In the genomic region with DNA sequence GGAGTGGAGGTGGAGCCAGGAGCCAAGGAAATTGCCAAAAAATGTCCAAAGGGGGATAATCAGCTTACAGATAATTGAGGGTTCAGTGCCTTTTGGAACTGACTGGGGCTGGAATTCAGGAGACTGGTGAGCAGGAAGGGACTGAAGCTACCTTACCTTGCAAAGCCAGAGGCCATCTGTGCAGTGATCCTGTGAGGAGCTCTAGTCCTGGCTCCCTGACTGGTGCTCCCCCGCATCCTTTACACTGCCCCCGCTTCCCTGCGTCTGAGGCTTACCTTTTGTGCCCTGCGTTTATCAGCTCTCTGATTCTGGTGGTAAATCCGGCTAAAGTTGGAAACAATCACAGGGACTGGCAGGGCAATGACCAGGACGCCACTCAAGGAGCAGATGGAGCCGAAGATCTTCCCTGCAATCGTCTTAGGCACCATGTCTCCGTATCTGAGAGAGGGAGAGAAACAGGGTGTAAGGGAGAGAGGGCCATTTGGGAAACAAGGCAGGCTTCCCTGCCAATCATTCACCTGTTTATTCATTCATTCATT, we compare ENCODE assay signal across 19 cellular contexts.
"Had no signal": no experiment of that assay in that cellular context is flagged by ENCODE, and none has a peak within 500 bp of the region (broad histone marks: within the 10 kb centered on the region; RNA-seq: fewer than 3 reads in every experiment).

No MANE protein-coding gene starts in this region.

- H3K27ac ChIP-seq: gastrocnemius medialis, left lung, lower lobe of right lung, ovary, right atrium auricular region, sigmoid colon, skin epidermis, stomach had no signal

- ATAC-seq: esophagus mucosa, gastrocnemius medialis, left lung, lower lobe of right lung had no signal

- H3K36me3 Mint-ChIP-seq: memory B cell, mesothelial cell of epicardium, type B pancreatic cell had no signal

- H3K27me3 ChIP-seq: dorsolateral prefrontal cortex, gastrocnemius medialis, left lung, ovary, right atrium auricular region, sigmoid colon, stomach had no signal

- H3K4me3 ChIP-seq: dorsolateral prefrontal cortex, gastrocnemius medialis, left lung, lower lobe of right lung, ovary, right atrium auricular region, sigmoid colon, skin epidermis, stomach had no signal

- H3K9me3 Mint-ChIP-seq: memory B cell, mesothelial cell of epicardium, nephron progenitor cell, type B pancreatic cell had no signal

- H3K27ac Mint-ChIP-seq: memory B cell, mesothelial cell of epicardium, nephron progenitor cell, type B pancreatic cell had no signal

- DNase-seq: cortex of kidney; effector CD8-positive, alpha-beta T cell; gastrocnemius medialis; glutamatergic neuron; islet precursor cell; left lung; lower lobe of right lung; nephron progenitor cell; ovary; sigmoid colon; stimulated activated naive CD4-positive, alpha-beta T cell; stomach had no signal

- H3K4me3 Mint-ChIP-seq: memory B cell, mesothelial cell of epicardium, nephron progenitor cell, type B pancreatic cell had no signal

- H3K9me3 ChIP-seq: gastrocnemius medialis, left lung, lower lobe of right lung, ovary, right atrium auricular region, sigmoid colon, stomach had no signal

- H3K36me3 ChIP-seq: gastrocnemius medialis, left lung, lower lobe of right lung, ovary, right atrium auricular region had no signal

- H3K4me1 ChIP-seq: gastrocnemius medialis had no signal

- H3K4me1 Mint-ChIP-seq: mesothelial cell of epicardium, nephron progenitor cell had no signal
